23 cellular contexts compared by ENCODE assay signal in the genomic region with DNA sequence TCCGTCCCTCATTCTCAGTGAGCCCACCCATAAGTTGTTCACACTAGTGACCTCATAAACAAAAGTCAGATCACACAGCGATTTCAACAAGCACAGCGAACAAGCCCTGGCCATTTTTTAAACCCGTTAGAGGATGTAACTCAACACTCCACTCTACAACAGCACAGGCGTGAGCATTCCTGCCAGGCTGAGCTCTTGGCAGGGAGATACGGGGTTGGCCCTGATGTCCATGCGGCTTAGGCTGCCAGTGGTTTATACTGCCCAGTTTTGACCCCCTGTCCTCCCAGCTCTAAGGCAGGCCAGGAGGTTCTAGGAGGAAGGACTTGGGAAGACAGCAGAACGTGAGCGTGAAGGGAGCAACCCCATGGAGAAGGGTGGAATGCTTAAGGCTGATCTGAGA. TPM values are rescaled to one million over a fixed set of nuclear protein-coding genes. Genes with fewer than 3 reads are reported as not detected.
DNase-seq lines count a peak whose midpoint lies in the region; ATAC-seq and TF ChIP-seq lines count a peak whose summit lies in the region.
"Had no signal": no experiment of that assay in that cellular context is flagged by ENCODE, and none has a peak within 500 bp of the region (broad histone marks: within the 10 kb centered on the region; RNA-seq: fewer than 3 reads in every experiment).

No MANE protein-coding gene starts in this region.

- H3K9ac ChIP-seq in BLaER1 treated with 17β-estradiol and CSF1 and Interleukin-3, amounts not matched to agents 10 nM and 100 nM: peak overlapping the region in 3 of 11 experiments; percentile 23 to 86 (median 24); a peak in 1 of 22 replicates
- H3K9ac ChIP-seq: KMS-11 had no signal

- no peaks in the 10 kb centered on the region for H3K27me3 Mint-ChIP-seq in IgD-negative memory B cell
- H3K27me3 Mint-ChIP-seq: activated naive CD8-positive, alpha-beta T cell treated with anti-CD3 and anti-CD28 coated beads, Interleukin-2, amount 10 ng/mL, durations not matched to agents 7 days and 5 days; activated T-helper 17 cell treated with anti-CD3 and anti-CD28 coated beads, Interleukin-2, amount 50 U/mL, for 72 hours; dendritic cell treated with granulocyte-macrophage colony-stimulating factor and Interleukin-4, amounts not matched to agents 40 ng/mL and 50 ng/mL, for 4 days; natural killer cell treated with Interleukin-12 subunit alpha and Interleukin-12 subunit beta and Interleukin-15 and Interleukin-18, amount 100 ng/mL, for 72 hours had no signal

- no peaks in the 10 kb centered on the region for H3K27me3 ChIP-seq in BLaER1 treated with 17β-estradiol and CSF1 and Interleukin-3, amounts not matched to agents 10 nM and 100 nM
- no peaks in the 10 kb centered on the region for H3K27me3 ChIP-seq in left ventricle myocardium inferior (ENCODE audit: low read depth)
- no peaks in the 10 kb centered on the region for H3K27me3 ChIP-seq in gastrocnemius medialis
- H3K27me3 ChIP-seq: ovary had no signal

- H3K27ac Mint-ChIP-seq in IgD-negative memory B cell: peak overlapping the region in 2 of 3 donors; percentile 36 to 76
- H3K27ac Mint-ChIP-seq: activated naive CD8-positive, alpha-beta T cell treated with anti-CD3 and anti-CD28 coated beads, Interleukin-2, amount 10 ng/mL, durations not matched to agents 7 days and 5 days; activated T-helper 17 cell treated with anti-CD3 and anti-CD28 coated beads, Interleukin-2, amount 50 U/mL, for 72 hours; dendritic cell treated with granulocyte-macrophage colony-stimulating factor and Interleukin-4, amounts not matched to agents 40 ng/mL and 50 ng/mL, for 4 days; natural killer cell treated with Interleukin-12 subunit alpha and Interleukin-12 subunit beta and Interleukin-15 and Interleukin-18, amount 100 ng/mL, for 72 hours; WTC11 had no signal

- H3K9me3 ChIP-seq in BLaER1 treated with 17β-estradiol and CSF1 and Interleukin-3, amounts not matched to agents 10 nM and 100 nM (replicated peaks in 1 of 11): no peaks in the 10 kb centered on the region
- H3K9me3 ChIP-seq in left ventricle myocardium inferior (replicated peaks): no peaks in the 10 kb centered on the region
- no peaks in the 10 kb centered on the region for H3K9me3 ChIP-seq in gastrocnemius medialis
- H3K9me3 ChIP-seq: ovary had no signal

- peak; percentile 52 for DNase-seq in left ventricle myocardium inferior
- DNase-seq in gastrocnemius medialis: peak; percentile 11 to 72
- no peak for DNase-seq in activated CD8-positive, alpha-beta memory T cell treated with anti-CD3 and anti-CD28 coated beads for 24 hours
- DNase-seq: activated CD4-positive, alpha-beta T cell treated with anti-CD3 and anti-CD28 coated beads, Interleukin-2, amount 50 U/mL, for 4 hours; activated CD8-positive, alpha-beta memory T cell treated with anti-CD3 and anti-CD28 coated beads, Interleukin-2, amount 50 U/mL, for 4 hours; activated naive CD8-positive, alpha-beta T cell treated with anti-CD3 and anti-CD28 coated beads, Interleukin-2, amount 10 ng/mL, durations not matched to agents 7 days and 5 days; DND-41; HCEC 1CT; NCI-H1436; OCI-M1; ovary; stimulated activated CD4-positive, alpha-beta T cell treated with anti-CD3 and anti-CD28 coated beads, Interleukin-4, amount 100 ng/mL, for 24 hours; stimulated activated naive CD4-positive, alpha-beta T cell; T1000 had no signal

- H3K36me3 ChIP-seq in BLaER1 treated with 17β-estradiol and CSF1 and Interleukin-3, amounts not matched to agents 10 nM and 100 nM: peaks cover 81 to 92% (median 83%) of the 10 kb centered on the region in 11 experiments
- peaks cover 88% of the 10 kb centered on the region for H3K36me3 ChIP-seq in left ventricle myocardium inferior
- H3K36me3 ChIP-seq in gastrocnemius medialis: peaks cover 3 to 72% of the 10 kb centered on the region in 2 donors
- H3K36me3 ChIP-seq: ovary had no signal

- ATAC-seq in gastrocnemius medialis (peak; percentile 92 to 96), GM21423 (IDR thresholded peaks at IDR 0.05; ENCODE audit: unreplicated experiment) (no peak), HG03196 (IDR thresholded peaks at IDR 0.05; ENCODE audit: unreplicated experiment) (no peak)
- ATAC-seq: activated T-helper 17 cell treated with anti-CD3 and anti-CD28 coated beads, Interleukin-2, amount 50 U/mL, for 72 hours; natural killer cell treated with Interleukin-12 subunit alpha and Interleukin-12 subunit beta and Interleukin-15 and Interleukin-18, amount 100 ng/mL, for 72 hours; WTC11 had no signal

- peaks cover 51 to 75% (median 70%) of the 10 kb centered on the region in 10 experiments for H3K4me1 ChIP-seq in BLaER1 treated with 17β-estradiol and CSF1 and Interleukin-3, amounts not matched to agents 10 nM and 100 nM
- H3K4me1 ChIP-seq in left ventricle myocardium inferior (peaks cover 57% of the 10 kb centered on the region), gastrocnemius medialis (peaks cover 11 to 16% of the 10 kb centered on the region in 2 donors)

- no peak for TF ChIP-seq CTCF in left ventricle myocardium inferior (IDR thresholded peaks at IDR 0.05; ENCODE audit: borderline replicate concordance)
- no peak for TF ChIP-seq CTCF in gastrocnemius medialis (IDR thresholded peaks at IDR 0.05 in 4 of 5, conservative IDR thresholded peaks at IDR 0.05 in 1 of 5)

- in situ Hi-C loops in gastrocnemius medialis (cut with MboI; ENCODE audit: low sequenced_read_pairs in 4 of 4): no loop called here

- no peak overlapping the region for H3K4me3 ChIP-seq in BLaER1 treated with 17β-estradiol and CSF1 and Interleukin-3, amounts not matched to agents 10 nM and 100 nM
- H3K4me3 ChIP-seq in left ventricle myocardium inferior (no peak overlapping the region), gastrocnemius medialis (no peak overlapping the region)
- H3K4me3 ChIP-seq: ovary had no signal

- H3K9me3 Mint-ChIP-seq in IgD-negative memory B cell: no peaks in the 10 kb centered on the region
- H3K9me3 Mint-ChIP-seq: activated naive CD8-positive, alpha-beta T cell treated with anti-CD3 and anti-CD28 coated beads, Interleukin-2, amount 10 ng/mL, durations not matched to agents 7 days and 5 days; activated T-helper 17 cell treated with anti-CD3 and anti-CD28 coated beads, Interleukin-2, amount 50 U/mL, for 72 hours; dendritic cell treated with granulocyte-macrophage colony-stimulating factor and Interleukin-4, amounts not matched to agents 40 ng/mL and 50 ng/mL, for 4 days; natural killer cell treated with Interleukin-12 subunit alpha and Interleukin-12 subunit beta and Interleukin-15 and Interleukin-18, amount 100 ng/mL, for 72 hours; WTC11 had no signal

- H3K27ac ChIP-seq in BLaER1 treated with 17β-estradiol and CSF1 and Interleukin-3, amounts not matched to agents 10 nM and 100 nM: peak overlapping the region in 8 of 11 experiments; percentile 38 to 97 (median 90); a peak in 17 of 22 replicates
- H3K27ac ChIP-seq in left ventricle myocardium inferior (replicated peaks): peak overlapping the region; percentile 74
- peak overlapping the region; percentile 41 to 67 (median 50) for H3K27ac ChIP-seq in gastrocnemius medialis
- H3K27ac ChIP-seq: KMS-11, ovary had no signal

- intact Hi-C loops in left ventricle myocardium inferior (cut with micrococcal nuclease): no loop called here
- intact Hi-C loops in gastrocnemius medialis (cut with DNase I; ENCODE audit: low total_unique reads): no loop called here

- H3K36me3 Mint-ChIP-seq in IgD-negative memory B cell: no peaks in the 10 kb centered on the region

- peak overlapping the region in 10 of 11 experiments; percentile 30 to 98 (median 96); a peak in 18 of 22 replicates for H3K4me2 ChIP-seq in BLaER1 treated with 17β-estradiol and CSF1 and Interleukin-3, amounts not matched to agents 10 nM and 100 nM
- H3K4me2 ChIP-seq: KMS-11 had no signal

- peak overlapping the region in 1 of 4 donors; percentile 63 for H3K4me3 Mint-ChIP-seq in IgD-negative memory B cell
- H3K4me3 Mint-ChIP-seq: activated naive CD8-positive, alpha-beta T cell treated with anti-CD3 and anti-CD28 coated beads, Interleukin-2, amount 10 ng/mL, durations not matched to agents 7 days and 5 days; activated T-helper 17 cell treated with anti-CD3 and anti-CD28 coated beads, Interleukin-2, amount 50 U/mL, for 72 hours; dendritic cell treated with granulocyte-macrophage colony-stimulating factor and Interleukin-4, amounts not matched to agents 40 ng/mL and 50 ng/mL, for 4 days; natural killer cell treated with Interleukin-12 subunit alpha and Interleukin-12 subunit beta and Interleukin-15 and Interleukin-18, amount 100 ng/mL, for 72 hours; WTC11 had no signal

- no peak for TF ChIP-seq POLR2A in gastrocnemius medialis (IDR thresholded peaks at IDR 0.05)

- peaks cover 32 to 37% (median 34%) of the 10 kb centered on the region in 3 donors for H3K4me1 Mint-ChIP-seq in IgD-negative memory B cell
- H3K4me1 Mint-ChIP-seq: activated naive CD8-positive, alpha-beta T cell treated with anti-CD3 and anti-CD28 coated beads, Interleukin-2, amount 10 ng/mL, durations not matched to agents 7 days and 5 days; activated T-helper 17 cell treated with anti-CD3 and anti-CD28 coated beads, Interleukin-2, amount 50 U/mL, for 72 hours; WTC11 had no signal

- peaks cover 0 to 50% (median 12%) of the 10 kb centered on the region in 11 experiments; a peak in 14 of 22 replicates for H4K20me1 ChIP-seq in BLaER1 treated with 17β-estradiol and CSF1 and Interleukin-3, amounts not matched to agents 10 nM and 100 nM

RNA-seq across cellular contexts. Expression of gene PARP1, which starts 35.0 kb away (rescaled TPM):
- 321 TPM for polyA plus RNA-seq in IgD-negative memory B cell
- total RNA-seq in left ventricle myocardium inferior (138 TPM), gastrocnemius medialis (100 to 1,000 TPM in 2 of 4 donors, 10 to 100 TPM in 2; 63.8 to 117 (median 99.7) TPM)

Comparison
In these comparisons a context has a peak if more than half of its experiments do, and no peak if none do; other contexts are left out.
1. ATAC-seq: peak in gastrocnemius medialis (2 of 2); none in GM21423 (single experiment) and HG03196 (single experiment).
2. Peak in every context shown above with its lines, with median percentiles within 50 percentile points of each other: H3K27ac ChIP-seq.